ENCODE assay signal across 10 cellular contexts in the genomic region with DNA sequence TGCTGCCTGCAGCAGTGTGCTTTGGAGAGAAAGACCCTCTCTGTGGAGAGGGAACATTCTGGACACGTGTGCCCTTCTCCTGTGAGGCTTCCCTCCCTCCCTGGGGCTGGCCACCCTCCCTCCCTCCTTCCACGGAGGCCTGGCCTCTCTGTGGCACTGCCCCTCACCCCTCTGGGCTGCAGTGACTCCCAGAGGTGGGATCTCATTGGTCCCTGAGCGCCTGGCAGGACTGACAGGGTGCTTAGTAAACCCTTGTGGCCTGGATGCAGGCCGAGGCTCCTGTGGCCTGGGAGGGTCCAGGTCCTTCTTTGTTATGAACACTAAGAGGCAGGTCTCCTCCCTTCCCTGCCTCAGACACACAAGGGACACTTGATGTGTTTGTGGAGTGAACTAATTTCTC.
"Had no signal": no experiment of that assay in that cellular context is flagged by ENCODE, and none has a peak within 500 bp of the region (broad histone marks: within the 10 kb centered on the region; RNA-seq: fewer than 3 reads in every experiment).

No MANE protein-coding gene starts in this region.

- H3K9ac ChIP-seq: parathyroid adenoma had no signal

- H3K36me3 ChIP-seq: upper lobe of left lung had no signal

- H3K27ac ChIP-seq: parathyroid adenoma, upper lobe of left lung had no signal

- H3K9me3 ChIP-seq: upper lobe of left lung had no signal

- H3K79me2 ChIP-seq: parathyroid adenoma had no signal

- H3K4me1 ChIP-seq: parathyroid adenoma had no signal

- DNase-seq: activated CD4-positive, alpha-beta T cell treated with anti-CD3 and anti-CD28 coated beads for 4 hours; activated CD8-positive, alpha-beta memory T cell treated with anti-CD3 and anti-CD28 coated beads for 24 hours; activated naive CD4-positive, alpha-beta T cell treated with Interleukin-2 at 50 U/mL for 16 hours; erythroblast; hippocampal formation; kidney glomerular epithelial cell; stimulated activated CD4-positive, alpha-beta T cell treated with anti-CD3 and anti-CD28 coated beads, Interleukin-15, amount 100 ng/mL, for 24 hours; stimulated activated CD4-positive, alpha-beta T cell treated with anti-CD3 and anti-CD28 coated beads, Interleukin-4, amount 100 ng/mL, for 24 hours; upper lobe of left lung had no signal

- H2AFZ ChIP-seq: parathyroid adenoma had no signal

- H3K4me3 ChIP-seq: upper lobe of left lung had no signal
